17 cellular contexts compared by ENCODE assay signal in the genomic region with DNA sequence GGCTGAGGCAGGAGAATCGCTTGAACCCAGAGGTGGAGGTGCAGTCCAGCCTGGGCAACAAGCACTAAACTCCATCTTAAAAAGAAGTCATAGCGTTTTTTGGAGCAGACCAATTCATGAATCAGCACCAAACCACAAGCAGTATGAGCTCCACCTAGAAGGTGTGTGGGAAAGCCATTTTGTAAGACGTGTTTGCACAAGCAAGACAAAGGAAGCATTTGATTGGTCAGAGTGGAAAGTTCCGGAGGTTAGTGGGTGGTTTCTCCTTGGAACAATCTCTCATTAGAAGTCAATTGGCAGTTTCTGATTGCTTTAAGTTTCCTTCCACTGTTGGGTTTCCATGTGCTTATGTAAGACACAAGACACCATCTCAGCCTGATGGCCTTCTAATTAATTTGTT.
"Had no signal": no experiment of that assay in that cellular context is flagged by ENCODE, and none has a peak within 500 bp of the region (broad histone marks: within the 10 kb centered on the region; RNA-seq: fewer than 3 reads in every experiment).

No MANE protein-coding gene starts in this region.

- H3K27ac ChIP-seq: coronary artery, left ventricle myocardium inferior, testis, VCaP had no signal

- H3K36me3 ChIP-seq: left ventricle myocardium inferior had no signal

- H3K27me3 ChIP-seq: testis had no signal

- H3K27me3 Mint-ChIP-seq: activated naive CD8-positive, alpha-beta T cell treated with anti-CD3 and anti-CD28 coated beads, Interleukin-2, amount 50 U/mL, for 24 hours; stimulated activated naive CD8-positive, alpha-beta T cell treated with anti-CD3 and anti-CD28 coated beads, Interleukin-15, Interleukin-2, amounts not matched to agents 100 ng/mL and 50 ng/mL, for 24 hours had no signal

- H3K4me3 ChIP-seq: coronary artery, left ventricle myocardium inferior, testis had no signal

- H3K27ac Mint-ChIP-seq: activated CD8-positive, alpha-beta T cell treated with anti-CD3 and anti-CD28 coated beads, Interleukin-2, amount 10 ng/mL, durations not matched to agents 7 days and 5 days; activated naive CD8-positive, alpha-beta T cell treated with anti-CD3 and anti-CD28 coated beads, Interleukin-2, amount 50 U/mL, for 24 hours; nephron progenitor cell; stimulated activated naive CD8-positive, alpha-beta T cell treated with anti-CD3 and anti-CD28 coated beads, Interleukin-15, Interleukin-2, amounts not matched to agents 100 ng/mL and 50 ng/mL, for 24 hours had no signal

- DNase-seq: activated CD4-positive, alpha-beta T cell treated with anti-CD3 and anti-CD28 coated beads for 48 hours; activated CD8-positive, alpha-beta memory T cell treated with anti-CD3 and anti-CD28 coated beads, Interleukin-2, amount 50 U/mL, for 48 hours; activated CD8-positive, alpha-beta T cell treated with anti-CD3 and anti-CD28 coated beads, Interleukin-2, amount 10 ng/mL, durations not matched to agents 7 days and 5 days; activated naive CD4-positive, alpha-beta T cell treated with Interleukin-2 at 50 U/mL for 16 hours; activated naive CD8-positive, alpha-beta T cell treated with anti-CD3 and anti-CD28 coated beads, Interleukin-2, amount 50 U/mL, for 24 hours; caudate nucleus; effector CD8-positive, alpha-beta T cell; islet precursor cell; left ventricle myocardium inferior; nephron progenitor cell; stimulated activated CD4-positive, alpha-beta T cell treated with anti-CD3 and anti-CD28 coated beads, Interleukin-15, amount 100 ng/mL, for 24 hours; stimulated activated CD4-positive, alpha-beta T cell treated with anti-CD3 and anti-CD28 coated beads, Interleukin-4, amount 100 ng/mL, for 24 hours; T-helper 9 cell; testis had no signal

- H3K9me3 Mint-ChIP-seq: activated naive CD8-positive, alpha-beta T cell treated with anti-CD3 and anti-CD28 coated beads, Interleukin-2, amount 50 U/mL, for 24 hours; nephron progenitor cell; stimulated activated naive CD8-positive, alpha-beta T cell treated with anti-CD3 and anti-CD28 coated beads, Interleukin-15, Interleukin-2, amounts not matched to agents 100 ng/mL and 50 ng/mL, for 24 hours had no signal

- ATAC-seq: activated CD8-positive, alpha-beta T cell treated with anti-CD3 and anti-CD28 coated beads, Interleukin-2, amount 10 ng/mL, durations not matched to agents 7 days and 5 days; activated naive CD8-positive, alpha-beta T cell treated with anti-CD3 and anti-CD28 coated beads, Interleukin-2, amount 50 U/mL, for 24 hours had no signal

- H3K9me3 ChIP-seq: left ventricle myocardium inferior, testis had no signal

- H3K4me3 Mint-ChIP-seq: activated CD8-positive, alpha-beta T cell treated with anti-CD3 and anti-CD28 coated beads, Interleukin-2, amount 10 ng/mL, durations not matched to agents 7 days and 5 days; activated naive CD8-positive, alpha-beta T cell treated with anti-CD3 and anti-CD28 coated beads, Interleukin-2, amount 50 U/mL, for 24 hours; nephron progenitor cell; stimulated activated naive CD8-positive, alpha-beta T cell treated with anti-CD3 and anti-CD28 coated beads, Interleukin-15, Interleukin-2, amounts not matched to agents 100 ng/mL and 50 ng/mL, for 24 hours had no signal
